Comparison of ENCODE assay signal across 8 cellular contexts in the genomic region with DNA sequence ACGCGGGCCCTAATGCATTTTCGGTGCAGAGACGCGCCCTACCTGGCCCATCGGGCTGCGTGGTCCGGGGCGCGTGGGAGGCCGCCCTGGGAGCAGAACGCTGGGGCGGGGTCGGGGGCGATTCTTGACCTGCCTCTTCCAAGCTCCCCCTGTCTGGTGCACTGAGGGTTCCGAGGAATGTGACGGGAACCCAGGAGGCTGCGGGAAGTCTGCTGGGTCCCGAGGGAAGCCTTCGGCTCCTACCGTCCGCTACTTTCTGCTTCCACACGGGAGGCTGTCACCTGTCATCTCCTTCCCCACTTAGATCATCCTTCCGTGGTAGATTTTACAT. TPM values are rescaled to one million over a fixed set of nuclear protein-coding genes. Genes with fewer than 3 reads are reported as not detected.
DNase-seq lines count a peak whose midpoint lies in the region; ATAC-seq and TF ChIP-seq lines count a peak whose summit lies in the region.

No MANE protein-coding gene starts in this region.

- no peak for DNase-seq in stimulated activated naive B cell treated with anti-CD40 and anti-IgM and Interleukin-4, amounts not matched to agents 10 μg/mL and 1 μg/mL and 100 μg/mL, for 72 hours
- DNase-seq in stimulated activated naive CD4-positive, alpha-beta T cell treated with Interleukin-2 at 50 U/mL for 16 hours (lab: John Stamatoyannopoulos, UW), result no peak
- no peak for DNase-seq in stimulated activated CD4-positive, alpha-beta T cell treated with anti-CD3 and anti-CD28 coated beads, Interleukin-1b, Interleukin-23, amount 100 ng/mL, for 48 hours

- ATAC-seq in HG02885 (IDR thresholded peaks at IDR 0.05; ENCODE audit: poor library complexity, unreplicated experiment), result peak; percentile 9
- no peak for ATAC-seq in activated T-helper 17 cell treated with anti-CD3 and anti-CD28 coated beads, Interleukin-2, amount 50 U/mL, for 72 hours (replicated peaks)
- no peak for ATAC-seq in stimulated activated naive B cell treated with anti-CD40 and anti-IgM and Interleukin-4, amounts not matched to agents 10 μg/mL and 1 μg/mL and 100 μg/mL, for 72 hours (replicated peaks)
- no peak for ATAC-seq in GM18511 (IDR thresholded peaks at IDR 0.05; ENCODE audit: unreplicated experiment)

- no peaks in the 10 kb centered on the region for H3K9me3 Mint-ChIP-seq in activated T-helper 17 cell treated with anti-CD3 and anti-CD28 coated beads, Interleukin-2, amount 50 U/mL, for 72 hours
- no peaks in the 10 kb centered on the region for H3K9me3 Mint-ChIP-seq in stimulated activated naive B cell treated with anti-CD40 and anti-IgM and Interleukin-4, amounts not matched to agents 10 μg/mL and 1 μg/mL and 100 μg/mL, for 72 hours

- peak overlapping the region; percentile 87 for H3K4me3 ChIP-seq in iPS-18c (ENCODE audit: insufficient read depth, low read depth, low read length)

- no peaks in the 10 kb centered on the region for H3K4me1 Mint-ChIP-seq in activated T-helper 17 cell treated with anti-CD3 and anti-CD28 coated beads, Interleukin-2, amount 50 U/mL, for 72 hours
- H3K4me1 Mint-ChIP-seq in stimulated activated naive B cell treated with anti-CD40 and anti-IgM and Interleukin-4, amounts not matched to agents 10 μg/mL and 1 μg/mL and 100 μg/mL, for 72 hours, result peaks cover 13 to 18% of the 10 kb centered on the region in 2 donors

- H3K27ac ChIP-seq in C4-2B, result peak overlapping the region; percentile 96

- peak overlapping the region; percentile 84 for H3K4me3 Mint-ChIP-seq in activated T-helper 17 cell treated with anti-CD3 and anti-CD28 coated beads, Interleukin-2, amount 50 U/mL, for 72 hours
- H3K4me3 Mint-ChIP-seq in stimulated activated naive B cell treated with anti-CD40 and anti-IgM and Interleukin-4, amounts not matched to agents 10 μg/mL and 1 μg/mL and 100 μg/mL, for 72 hours, result peak overlapping the region; percentile 90 to 91

- no peak for TF ChIP-seq CTCF in C4-2B (conservative IDR thresholded peaks at IDR 0.05)

- peaks cover 5% of the 10 kb centered on the region for H3K36me3 Mint-ChIP-seq in activated T-helper 17 cell treated with anti-CD3 and anti-CD28 coated beads, Interleukin-2, amount 50 U/mL, for 72 hours (ENCODE audit: low read depth)
- peaks cover 0 to 7% of the 10 kb centered on the region in 2 donors for H3K36me3 Mint-ChIP-seq in stimulated activated naive B cell treated with anti-CD40 and anti-IgM and Interleukin-4, amounts not matched to agents 10 μg/mL and 1 μg/mL and 100 μg/mL, for 72 hours

- no peaks in the 10 kb centered on the region for H3K9me3 ChIP-seq in iPS-18c (ENCODE audit: control insufficient read depth, insufficient read depth, low read length)

- no peaks in the 10 kb centered on the region for H3K27me3 Mint-ChIP-seq in activated T-helper 17 cell treated with anti-CD3 and anti-CD28 coated beads, Interleukin-2, amount 50 U/mL, for 72 hours
- no peaks in the 10 kb centered on the region for H3K27me3 Mint-ChIP-seq in stimulated activated naive B cell treated with anti-CD40 and anti-IgM and Interleukin-4, amounts not matched to agents 10 μg/mL and 1 μg/mL and 100 μg/mL, for 72 hours

- peak overlapping the region; percentile 82 for H3K27ac Mint-ChIP-seq in activated T-helper 17 cell treated with anti-CD3 and anti-CD28 coated beads, Interleukin-2, amount 50 U/mL, for 72 hours
- peak overlapping the region; percentile 94 for H3K27ac Mint-ChIP-seq in stimulated activated naive B cell treated with anti-CD40 and anti-IgM and Interleukin-4, amounts not matched to agents 10 μg/mL and 1 μg/mL and 100 μg/mL, for 72 hours

RNA-seq across cellular contexts. Expression of a gene that starts 0.8 kb away (rescaled TPM):
- 1 to 10 TPM; 3.6 to 5.3 TPM for total RNA-seq in activated T-helper 17 cell treated with anti-CD3 and anti-CD28 coated beads, Interleukin-2, amount 50 U/mL, for 72 hours

RNA-seq across cellular contexts. Expression of a gene that starts 59.9 kb away (rescaled TPM):
- total RNA-seq in activated T-helper 17 cell treated with anti-CD3 and anti-CD28 coated beads, Interleukin-2, amount 50 U/mL, for 72 hours, result 10 to 100 TPM; 13.5 to 14.8 TPM
